Comparison of ENCODE assay signal across 27 cellular contexts in the genomic region with DNA sequence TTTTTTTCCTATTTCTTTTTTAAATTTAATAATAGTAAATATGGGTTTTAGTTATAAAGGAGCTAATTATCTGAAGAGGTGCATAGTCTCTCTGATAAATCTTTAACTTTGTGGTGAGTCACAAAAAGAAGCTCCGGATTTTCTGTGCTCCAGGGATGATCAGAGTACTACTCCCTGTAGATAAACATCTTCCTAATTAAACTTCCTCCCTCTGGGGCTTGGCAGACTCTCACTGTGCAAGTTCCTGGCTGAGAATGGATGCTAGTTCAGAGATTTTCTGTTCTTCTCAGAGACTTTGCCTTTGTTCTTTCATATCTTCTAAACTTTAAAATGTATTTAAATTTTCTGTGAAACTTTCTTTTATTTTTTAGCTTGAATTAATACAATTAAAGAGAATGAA. TPM values are rescaled to one million over a fixed set of nuclear protein-coding genes. Genes with fewer than 3 reads are reported as not detected.
"Had no signal": no experiment of that assay in that cellular context is flagged by ENCODE, and none has a peak within 500 bp of the region (broad histone marks: within the 10 kb centered on the region; RNA-seq: fewer than 3 reads in every experiment).

A gene with protein sequence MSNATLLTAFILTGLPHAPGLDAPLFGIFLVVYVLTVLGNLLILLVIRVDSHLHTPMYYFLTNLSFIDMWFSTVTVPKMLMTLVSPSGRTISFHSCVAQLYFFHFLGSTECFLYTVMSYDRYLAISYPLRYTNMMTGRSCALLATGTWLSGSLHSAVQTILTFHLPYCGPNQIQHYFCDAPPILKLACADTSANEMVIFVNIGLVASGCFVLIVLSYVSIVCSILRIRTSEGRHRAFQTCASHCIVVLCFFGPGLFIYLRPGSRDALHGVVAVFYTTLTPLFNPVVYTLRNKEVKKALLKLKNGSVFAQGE (minus strand): TSS at position 72 of the 400 bp plus-strand sequence. CDS start 2,324 bp downstream, outside the sequence.

- H3K4me3 ChIP-seq: heart right ventricle, left ventricle myocardium inferior, ovary, psoas muscle, skin epidermis, thyroid gland had no signal

- H3K4me1 Mint-ChIP-seq: activated naive CD4-positive, alpha-beta T cell treated with anti-CD3 and anti-CD28 coated beads, Interleukin-2, amount 10 ng/mL, durations not matched to agents 7 days and 5 days; natural killer cell had no signal

- DNase-seq: activated CD4-positive, alpha-beta memory T cell treated with anti-CD3 and anti-CD28 coated beads for 36 hours; activated CD4-positive, alpha-beta T cell treated with anti-CD3 and anti-CD28 coated beads for 48 hours; activated effector memory CD4-positive, alpha-beta T cell treated with anti-CD3 and anti-CD28 coated beads, Interleukin-2, amount 50 U/mL, for 16 hours; activated naive CD4-positive, alpha-beta T cell treated with anti-CD3 and anti-CD28 coated beads, Interleukin-2, amount 10 ng/mL, durations not matched to agents 7 days and 5 days; activated T-cell treated with anti-CD3 and anti-CD28 coated beads, Interleukin-2, amount 50 U/mL, for 72 hours; amygdala; cortex of kidney; effector CD4-positive, alpha-beta T cell; heart right ventricle; kidney; left ventricle myocardium inferior; midbrain; natural killer cell; ovary; psoas muscle; right cardiac atrium; stimulated activated CD4-positive, alpha-beta T cell treated with anti-CD3 and anti-CD28 coated beads, Interleukin-1b, Interleukin-23, amount 100 ng/mL, for 48 hours; substantia nigra; thyroid gland had no signal

- H3K27me3 Mint-ChIP-seq: activated naive CD4-positive, alpha-beta T cell treated with anti-CD3 and anti-CD28 coated beads, Interleukin-2, amount 10 ng/mL, durations not matched to agents 7 days and 5 days had no signal

- H3K36me3 ChIP-seq: heart right ventricle, left ventricle myocardium inferior, ovary, thyroid gland had no signal

- ATAC-seq: activated T-cell treated with anti-CD3 and anti-CD28 coated beads, Interleukin-2, amount 50 U/mL, for 72 hours; heart right ventricle; natural killer cell; psoas muscle; right cardiac atrium had no signal

- H3K9me3 Mint-ChIP-seq: activated CD4-positive, alpha-beta memory T cell treated with anti-CD3 and anti-CD28 coated beads for 36 hours; activated naive CD4-positive, alpha-beta T cell treated with anti-CD3 and anti-CD28 coated beads, Interleukin-2, amount 10 ng/mL, durations not matched to agents 7 days and 5 days; activated T-cell treated with anti-CD3 and anti-CD28 coated beads, Interleukin-2, amount 50 U/mL, for 72 hours; natural killer cell; stimulated activated naive CD8-positive, alpha-beta T cell treated with anti-CD3 and anti-CD28 coated beads, Interleukin-15, Interleukin-2, amounts not matched to agents 100 ng/mL and 50 ng/mL, for 24 hours; T-helper 1 cell treated with Interleukin-12 subunit alpha and Interleukin-12 subunit beta and Interleukin-4 antibody, amounts not matched to agents 30 μg/mL and 1 μg/mL, for 36 hours had no signal

- H3K27ac ChIP-seq: heart right ventricle, left ventricle myocardium inferior, ovary, psoas muscle, skin epidermis, thyroid gland had no signal

- H3K4me3 Mint-ChIP-seq: activated CD4-positive, alpha-beta memory T cell treated with anti-CD3 and anti-CD28 coated beads for 36 hours; activated naive CD4-positive, alpha-beta T cell treated with anti-CD3 and anti-CD28 coated beads, Interleukin-2, amount 10 ng/mL, durations not matched to agents 7 days and 5 days; activated T-cell treated with anti-CD3 and anti-CD28 coated beads, Interleukin-2, amount 50 U/mL, for 72 hours; natural killer cell; stimulated activated naive CD8-positive, alpha-beta T cell treated with anti-CD3 and anti-CD28 coated beads, Interleukin-15, Interleukin-2, amounts not matched to agents 100 ng/mL and 50 ng/mL, for 24 hours; T-helper 1 cell treated with Interleukin-12 subunit alpha and Interleukin-12 subunit beta and Interleukin-4 antibody, amounts not matched to agents 30 μg/mL and 1 μg/mL, for 36 hours had no signal

- H3K9me3 ChIP-seq: heart right ventricle, left ventricle myocardium inferior, ovary, psoas muscle, thyroid gland had no signal

- H3K27me3 ChIP-seq: thyroid gland had no signal

- H3K4me1 ChIP-seq: heart right ventricle, left ventricle myocardium inferior, psoas muscle, thyroid gland had no signal

- H3K36me3 Mint-ChIP-seq: activated CD4-positive, alpha-beta memory T cell treated with anti-CD3 and anti-CD28 coated beads for 36 hours; activated naive CD4-positive, alpha-beta T cell treated with anti-CD3 and anti-CD28 coated beads, Interleukin-2, amount 10 ng/mL, durations not matched to agents 7 days and 5 days; natural killer cell had no signal

RNA-seq across cellular contexts. Expression of the gene that starts here (rescaled TPM):
- total RNA-seq: activated CD4-positive, alpha-beta memory T cell treated with anti-CD3 and anti-CD28 coated beads for 36 hours; activated T-cell treated with anti-CD3 and anti-CD28 coated beads, Interleukin-2, amount 50 U/mL, for 72 hours; cerebellum; epithelial cell of proximal tubule; fibroblast of villous mesenchyme; heart right ventricle; kidney; left ventricle myocardium inferior; lung microvascular endothelial cell; natural killer cell; ovary; psoas muscle; right cardiac atrium; thyroid gland; ureter had no signal
- polyA plus RNA-seq: heart right ventricle, ovary, psoas muscle, right cardiac atrium had no signal
